ENCODE assay signal across 15 cellular contexts in genomic region chr1:93818570-93818959, GRCh38.
A peak's percentile ranks its signal among the peaks of the same experiment; 100 is the strongest.
DNase-seq lines count a peak whose midpoint lies in the region; ATAC-seq and TF ChIP-seq lines count a peak whose summit lies in the region.
"Had no signal": no experiment of that assay in that cellular context is flagged by ENCODE, and none has a peak within 500 bp of the region (broad histone marks: within the 10 kb centered on the region; RNA-seq: fewer than 3 reads in every experiment).

No MANE protein-coding gene starts in this region.

- H3K4me2 ChIP-seq in PC-3 (ENCODE audit: low read length) = no peak overlapping the region

- TF ChIP-seq POLR2A in gastroesophageal sphincter (IDR thresholded peaks at IDR 0.05) = no peak

- intact Hi-C loops in PC-3 (cut with micrococcal nuclease) = no loop called here

- H3K9me3 ChIP-seq in PC-3 (ENCODE audit: low read length) (no peaks in the 10 kb centered on the region), gastroesophageal sphincter (no peaks in the 10 kb centered on the region)
- H3K9me3 ChIP-seq: mucosa of descending colon had no signal

- no peaks in the 10 kb centered on the region for H3K9me3 Mint-ChIP-seq in activated T-cell treated with anti-CD3 and anti-CD28 coated beads, Interleukin-2, amount 50 U/mL, for 4 hours
- no peaks in the 10 kb centered on the region for H3K9me3 Mint-ChIP-seq in stimulated activated naive B cell treated with anti-CD40 and anti-IgM and Interleukin-4, amounts not matched to agents 10 μg/mL and 1 μg/mL and 100 μg/mL, for 72 hours
- H3K9me3 Mint-ChIP-seq: activated B cell treated with CpG ODN at 0.5 μM for 24 hours had no signal

- no peaks in the 10 kb centered on the region for H4K20me1 ChIP-seq in PC-3 (ENCODE audit: low read length)

- peaks cover 13% of the 10 kb centered on the region for H3K79me2 ChIP-seq in PC-3 (ENCODE audit: low read length)

- H3K9ac ChIP-seq in PC-3 (ENCODE audit: low read length) = no peak overlapping the region

- TF ChIP-seq CTCF in PC-3 (conservative IDR thresholded peaks at IDR 0.05; ENCODE audit: low read depth, low read length) = no peak
- TF ChIP-seq CTCF in foreskin keratinocyte (conservative IDR thresholded peaks at IDR 0.05) = no peak
- no peak for TF ChIP-seq CTCF in gastroesophageal sphincter (IDR thresholded peaks at IDR 0.05)

- no peaks in the 10 kb centered on the region for H3K36me3 Mint-ChIP-seq in activated T-cell treated with anti-CD3 and anti-CD28 coated beads, Interleukin-2, amount 50 U/mL, for 4 hours (ENCODE audit: insufficient read depth)
- no peaks in the 10 kb centered on the region for H3K36me3 Mint-ChIP-seq in stimulated activated naive B cell treated with anti-CD40 and anti-IgM and Interleukin-4, amounts not matched to agents 10 μg/mL and 1 μg/mL and 100 μg/mL, for 72 hours

- peaks cover 8% of the 10 kb centered on the region for H3F3A ChIP-seq in PC-3 (ENCODE audit: low read length, unreplicated experiment)

- CTCF ChIA-PET in PC-3 (lab: Charles Lee) = interaction anchor here (0.5 kb wide), 1 partner anchor 515 kb away, joined by 4 read pairs; no protein-coding TSS in a partner anchor

- DNase-seq in activated T-cell treated with anti-CD3 and anti-CD28 coated beads, Interleukin-2, amount 50 U/mL, for 4 hours = no peak
- DNase-seq in activated T-cell treated with anti-CD3 and anti-CD28 coated beads for 4 hours = no peak
- no peak for DNase-seq in PC-3
- DNase-seq in foreskin keratinocyte = no peak
- no peak for DNase-seq in stimulated activated naive B cell treated with anti-CD40 and anti-IgM and Interleukin-4, amounts not matched to agents 10 μg/mL and 1 μg/mL and 100 μg/mL, for 72 hours
- no peak for DNase-seq in stimulated activated CD4-positive, alpha-beta T cell treated with anti-CD3 and anti-CD28 coated beads, Interleukin-4, amount 100 ng/mL, for 24 hours
- DNase-seq: activated B cell treated with CpG ODN at 0.5 μM for 24 hours, COR-L47, glutamatergic neuron, mucosa of descending colon, NCI-H1092, NCI-H82, RPMI8226 had no signal

- POLR2A ChIA-PET in PC-3 (lab: Charles Lee; ENCODE audit: unreplicated experiment) = no interaction called here

- H2AFZ ChIP-seq in PC-3 (ENCODE audit: low read length) = no peak overlapping the region

- H3K27ac Mint-ChIP-seq in stimulated activated naive B cell treated with anti-CD40 and anti-IgM and Interleukin-4, amounts not matched to agents 10 μg/mL and 1 μg/mL and 100 μg/mL, for 72 hours = no peak overlapping the region
- H3K27ac Mint-ChIP-seq: activated B cell treated with CpG ODN at 0.5 μM for 24 hours had no signal

- peak; percentile 13 to 47 for ATAC-seq in activated T-cell treated with anti-CD3 and anti-CD28 coated beads, Interleukin-2, amount 50 U/mL, for 4 hours
- ATAC-seq in PC-3 (no peak), foreskin keratinocyte (peak; percentile 5), gastroesophageal sphincter (no peak), HG03108 (IDR thresholded peaks at IDR 0.05; ENCODE audit: unreplicated experiment) (no peak)
- peak; percentile 7 to 20 for ATAC-seq in stimulated activated naive B cell treated with anti-CD40 and anti-IgM and Interleukin-4, amounts not matched to agents 10 μg/mL and 1 μg/mL and 100 μg/mL, for 72 hours (replicated peaks)

- BruUV-seq in PC-3 (replicated peaks; lab: Mats Ljungman, UMichigan) = no TSS peak

- H3K9me2 ChIP-seq in PC-3 (replicated peaks; ENCODE audit: low read length) = no peaks in the 10 kb centered on the region

- TF ChIP-seq EP300 in gastroesophageal sphincter (IDR thresholded peaks at IDR 0.05) = no peak

- no peaks in the 10 kb centered on the region for H3K27me3 Mint-ChIP-seq in activated T-cell treated with anti-CD3 and anti-CD28 coated beads, Interleukin-2, amount 50 U/mL, for 4 hours (ENCODE audit: low read depth)
- no peaks in the 10 kb centered on the region for H3K27me3 Mint-ChIP-seq in stimulated activated naive B cell treated with anti-CD40 and anti-IgM and Interleukin-4, amounts not matched to agents 10 μg/mL and 1 μg/mL and 100 μg/mL, for 72 hours
- H3K27me3 Mint-ChIP-seq: activated B cell treated with CpG ODN at 0.5 μM for 24 hours had no signal

- no peak overlapping the region for H3K4me3 Mint-ChIP-seq in activated T-cell treated with anti-CD3 and anti-CD28 coated beads, Interleukin-2, amount 50 U/mL, for 4 hours
- H3K4me3 Mint-ChIP-seq in stimulated activated naive B cell treated with anti-CD40 and anti-IgM and Interleukin-4, amounts not matched to agents 10 μg/mL and 1 μg/mL and 100 μg/mL, for 72 hours = no peak overlapping the region
- H3K4me3 Mint-ChIP-seq: activated B cell treated with CpG ODN at 0.5 μM for 24 hours had no signal

- peak overlapping the region; percentile 29 for H3K27ac ChIP-seq in PC-3 (ENCODE audit: low read length)
- H3K27ac ChIP-seq in foreskin keratinocyte = no peak overlapping the region
- no peak overlapping the region for H3K27ac ChIP-seq in gastroesophageal sphincter

- H3K4me3 ChIP-seq in PC-3 (ENCODE audit: low read length) (no peak overlapping the region), gastroesophageal sphincter (no peak overlapping the region)
- H3K4me3 ChIP-seq: mucosa of descending colon had no signal

- H3K36me3 ChIP-seq in PC-3 (ENCODE audit: low read depth, low read length) (no peaks in the 10 kb centered on the region), gastroesophageal sphincter (peaks cover 0 to 7% of the 10 kb centered on the region in 2 donors)

- H3K4me1 Mint-ChIP-seq in activated T-cell treated with anti-CD3 and anti-CD28 coated beads, Interleukin-2, amount 50 U/mL, for 4 hours (ENCODE audit: low read depth) = peaks cover 19% of the 10 kb centered on the region
- peaks cover 21 to 31% of the 10 kb centered on the region in 2 donors for H3K4me1 Mint-ChIP-seq in stimulated activated naive B cell treated with anti-CD40 and anti-IgM and Interleukin-4, amounts not matched to agents 10 μg/mL and 1 μg/mL and 100 μg/mL, for 72 hours

- no peaks in the 10 kb centered on the region for H3K27me3 ChIP-seq in PC-3 (ENCODE audit: low read length)
- no peaks in the 10 kb centered on the region for H3K27me3 ChIP-seq in foreskin keratinocyte
- no peaks in the 10 kb centered on the region for H3K27me3 ChIP-seq in gastroesophageal sphincter

- H3K4me1 ChIP-seq in PC-3 (ENCODE audit: insufficient read depth, low read length) (peaks cover 73% of the 10 kb centered on the region), foreskin keratinocyte (peaks cover 43% of the 10 kb centered on the region), gastroesophageal sphincter (peaks cover 0 to 17% (median 0%) of the 10 kb centered on the region in 3 donors)

Comparison
In these comparisons a context has a peak if more than half of its experiments do, and no peak if none do; other contexts are left out.
1. ATAC-seq: peak in activated T-cell treated with anti-CD3 and anti-CD28 coated beads, Interleukin-2, amount 50 U/mL, for 4 hours (2 of 2), foreskin keratinocyte (single experiment) and stimulated activated naive B cell treated with anti-CD40 and anti-IgM and Interleukin-4, amounts not matched to agents 10 μg/mL and 1 μg/mL and 100 μg/mL, for 72 hours (2 of 2); none in PC-3 (single experiment), gastroesophageal sphincter (single experiment) and HG03108 (single experiment).